8 cellular contexts compared by ENCODE assay signal in the genomic region with DNA sequence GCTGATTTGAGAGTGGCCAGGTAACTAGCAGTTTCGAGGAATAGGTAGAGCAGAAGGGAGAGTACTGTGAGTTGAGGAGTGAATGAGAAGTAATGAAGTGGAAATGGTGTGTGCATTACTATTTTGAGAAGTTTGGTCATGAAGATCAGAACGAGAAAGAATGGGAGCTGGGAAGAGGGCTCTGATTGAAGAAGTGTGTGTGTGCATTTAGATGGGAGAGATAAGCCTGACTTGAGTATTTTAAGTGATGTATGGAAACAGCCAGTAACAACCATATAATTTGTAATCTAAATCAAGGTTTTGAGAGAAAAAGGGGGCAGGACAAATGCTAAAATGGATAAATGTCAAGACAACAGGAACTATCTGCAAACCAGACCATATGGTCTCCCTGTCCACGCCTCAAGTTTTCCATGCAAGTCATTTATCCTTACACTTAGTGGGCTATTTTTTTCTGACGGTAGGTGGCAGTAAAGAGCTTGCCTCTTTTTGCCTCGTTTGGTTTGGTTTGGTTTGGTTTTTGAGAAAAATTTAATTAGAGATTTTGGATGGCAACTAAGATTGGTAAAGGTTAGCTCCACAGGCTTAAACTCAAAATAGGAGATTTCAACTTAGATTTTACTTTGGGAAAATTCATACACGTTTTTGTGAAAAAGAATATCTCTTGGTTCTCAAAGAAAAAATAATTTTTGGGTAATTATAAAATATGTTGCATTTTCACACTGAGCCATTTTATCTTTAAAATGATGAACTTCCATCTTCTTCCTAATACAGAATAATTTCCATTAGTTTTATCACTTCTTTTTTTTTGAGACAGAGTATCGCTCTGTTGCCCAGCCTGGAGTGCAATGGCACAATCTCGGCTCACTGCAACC. TPM values are rescaled to one million over a fixed set of nuclear protein-coding genes. Genes with fewer than 3 reads are reported as not detected.
DNase-seq lines count a peak whose midpoint lies in the region; ATAC-seq and TF ChIP-seq lines count a peak whose summit lies in the region.

No MANE protein-coding gene starts in this region.

- peak overlapping the region in 1 of 2 experiments; percentile 41 for H3K4ac ChIP-seq in mesenchymal stem cell (ENCODE audit: low read depth in 1 of 2, low read length in 2 of 2)

- H4K20me1 ChIP-seq in MM.1S (ENCODE audit: insufficient read depth, low read length), result no peaks in the 10 kb centered on the region

- no peak overlapping the region for H3K9ac ChIP-seq in MM.1S (ENCODE audit: low read length)
- H3K9ac ChIP-seq in mesenchymal stem cell (ENCODE audit: low read length), result no peak overlapping the region

- H3K27me3 ChIP-seq in MM.1S (replicated peaks; ENCODE audit: insufficient read depth, low read length) (no peaks in the 10 kb centered on the region), RWPE2 (ENCODE audit: insufficient read depth, poor library complexity, severe bottlenecking) (no peaks in the 10 kb centered on the region), mesenchymal stem cell (ENCODE audit: control insufficient read depth in 1 of 2, insufficient read depth in 1 of 2, low read length in 2 of 2) (no peaks in the 10 kb centered on the region), vagina (no peaks in the 10 kb centered on the region)

- H2AFZ ChIP-seq in MM.1S (ENCODE audit: low read length), result no peak overlapping the region
- H2AFZ ChIP-seq in mesenchymal stem cell (ENCODE audit: low read depth, low read length), result no peak overlapping the region

- DNase-seq in Right ventricle myocardium superior (no peak), Right ventricle myocardium inferior (ENCODE audit: missing footprints) (no peak), MM.1S (peak; percentile 76), RWPE2 (ENCODE audit: low spot score) (no peak), coronary artery (ENCODE audit: low spot score) (no peak), mesenchymal stem cell (peak; percentile 78), vagina (ENCODE audit: extremely low spot score in 2 of 2) (no peak)

- H2BK12ac ChIP-seq in mesenchymal stem cell (ENCODE audit: low read length in 2 of 2), result no peak overlapping the region

- no peak overlapping the region for H3K4me2 ChIP-seq in MM.1S (ENCODE audit: low read depth, low read length)
- H3K4me2 ChIP-seq in mesenchymal stem cell (ENCODE audit: low read length, poor library complexity, severe bottlenecking), result no peak overlapping the region

- no peak overlapping the region for H4K91ac ChIP-seq in mesenchymal stem cell (ENCODE audit: low read length)

- no peak overlapping the region for H3K27ac ChIP-seq in MM.1S (ENCODE audit: low read length)
- H3K27ac ChIP-seq in RWPE2 (ENCODE audit: poor library complexity, severe bottlenecking), result no peak overlapping the region
- H3K27ac ChIP-seq in coronary artery, result no peak overlapping the region
- no peak overlapping the region for H3K27ac ChIP-seq in mesenchymal stem cell (ENCODE audit: low read length, poor library complexity, severe bottlenecking)
- no peak overlapping the region for H3K27ac ChIP-seq in vagina

- H3K18ac ChIP-seq in mesenchymal stem cell (ENCODE audit: low read depth in 1 of 2, low read length in 2 of 2), result no peak overlapping the region

- no peak overlapping the region for H2AK5ac ChIP-seq in mesenchymal stem cell (ENCODE audit: low read length, severe bottlenecking)

- TF ChIP-seq CTCF in MM.1S (IDR thresholded peaks at IDR 0.05; ENCODE audit: low read length) (peak; percentile 97), RWPE2 (IDR thresholded peaks at IDR 0.05; ENCODE audit: poor library complexity, severe bottlenecking) (peak; percentile 80), coronary artery (IDR thresholded peaks at IDR 0.05) (peak; percentile 73), vagina (IDR thresholded peaks at IDR 0.05) (peak; percentile 70 to 77 (median 71))

- no peak overlapping the region for H2BK120ac ChIP-seq in mesenchymal stem cell (ENCODE audit: low read depth, low read length)

- no peak overlapping the region for H3K4me3 ChIP-seq in MM.1S (ENCODE audit: low read length)
- H3K4me3 ChIP-seq in RWPE2 (ENCODE audit: severe bottlenecking), result no peak overlapping the region
- H3K4me3 ChIP-seq in coronary artery, result no peak overlapping the region
- no peak overlapping the region for H3K4me3 ChIP-seq in mesenchymal stem cell (ENCODE audit: insufficient read depth in 1 of 2, low read depth in 1 of 2, low read length in 2 of 2)
- H3K4me3 ChIP-seq in vagina, result no peak overlapping the region

- H3K9me2 ChIP-seq in MM.1S (replicated peaks; ENCODE audit: insufficient read depth, low read length), result no peaks in the 10 kb centered on the region

- H3K79me1 ChIP-seq in mesenchymal stem cell (replicated peaks; ENCODE audit: low read length, poor library complexity, severe bottlenecking), result no peaks in the 10 kb centered on the region

- peaks cover 6% of the 10 kb centered on the region; the same call in 1 of the 2 replicates for H3K4me1 ChIP-seq in MM.1S (ENCODE audit: low read length)
- no peaks in the 10 kb centered on the region for H3K4me1 ChIP-seq in RWPE2 (ENCODE audit: insufficient read depth, poor library complexity, severe bottlenecking)
- H3K4me1 ChIP-seq in mesenchymal stem cell (ENCODE audit: control insufficient read depth, insufficient read depth, low read depth, low read length), result no peaks in the 10 kb centered on the region
- no peaks in the 10 kb centered on the region for H3K4me1 ChIP-seq in vagina

- H3K36me3 ChIP-seq in MM.1S (replicated peaks; ENCODE audit: insufficient read depth, low read length), result no peaks in the 10 kb centered on the region
- H3K36me3 ChIP-seq in RWPE2 (ENCODE audit: low read depth), result no peaks in the 10 kb centered on the region
- H3K36me3 ChIP-seq in mesenchymal stem cell (ENCODE audit: control insufficient read depth in 1 of 2, insufficient read depth in 2 of 2, low read depth in 1 of 2, low read length in 2 of 2), result no peaks in the 10 kb centered on the region
- H3K36me3 ChIP-seq in vagina, result no peaks in the 10 kb centered on the region

- no peak for TF ChIP-seq POLR2A in vagina (IDR thresholded peaks at IDR 0.05)

- H2BK15ac ChIP-seq in mesenchymal stem cell (ENCODE audit: low read depth, poor library complexity, severe bottlenecking), result no peak overlapping the region

- intact Hi-C loops in Right ventricle myocardium superior (cut with DNase I) (loop anchor here (5.0 to 10.0 kb wide), 2 partner anchors 269 to 461 kb away; no protein-coding TSS in a partner anchor), Right ventricle myocardium inferior (cut with DNase I) (loop anchor here (1.0 to 5.0 kb wide), 2 partner anchors 270 to 459 kb away; no protein-coding TSS in a partner anchor), vagina (cut with DNase I) (no loop called here)

- H3K79me2 ChIP-seq in MM.1S (ENCODE audit: low read length), result no peaks in the 10 kb centered on the region

- WGBS in mesenchymal stem cell, result 49% methylated on average over 6 of the region's 8 CpGs

- no peak overlapping the region for H3K23ac ChIP-seq in mesenchymal stem cell (ENCODE audit: low read length in 2 of 2)

- ATAC-seq in Right ventricle myocardium superior (ENCODE audit: poor library complexity) (peak; percentile 56), Right ventricle myocardium inferior (no peak), RWPE2 (ENCODE audit: low read depth) (0 out of 3 replicates have a peak, but pooled peaks have one; percentile 31), HG03565 (IDR thresholded peaks at IDR 0.05; ENCODE audit: unreplicated experiment) (no peak)

- 0 out of 2 replicates have a peak, but pooled peaks cover 6% of the 10 kb centered on the region for H3F3A ChIP-seq in MM.1S (ENCODE audit: insufficient read depth, low read length)

- no peaks in the 10 kb centered on the region for H3K9me3 ChIP-seq in MM.1S (replicated peaks; ENCODE audit: insufficient read depth, low read length)
- no peaks in the 10 kb centered on the region for H3K9me3 ChIP-seq in RWPE2 (ENCODE audit: severe bottlenecking)
- no peaks in the 10 kb centered on the region for H3K9me3 ChIP-seq in mesenchymal stem cell (ENCODE audit: control insufficient read depth, low read length)
- H3K9me3 ChIP-seq in vagina, result no peaks in the 10 kb centered on the region

- H2BK5ac ChIP-seq in mesenchymal stem cell (ENCODE audit: low read depth, low read length, poor library complexity, severe bottlenecking), result no peak overlapping the region

- no peak overlapping the region for H3K14ac ChIP-seq in mesenchymal stem cell (ENCODE audit: low read length in 2 of 2)

- H4K8ac ChIP-seq in mesenchymal stem cell (ENCODE audit: low read length), result no peak overlapping the region

RNA-seq across cellular contexts. Expression of a gene that starts 9.5 kb away (rescaled TPM):
- 22.4 TPM for total RNA-seq in Right ventricle myocardium superior
- 21.4 TPM for total RNA-seq in Right ventricle myocardium inferior
- 12.0 TPM for polyA plus RNA-seq in mesenchymal stem cell (2013, experiment 1 of 2)
- polyA plus RNA-seq in mesenchymal stem cell (2013, experiment 2 of 2), result 13.1 TPM
- total RNA-seq in vagina, result 48.6 TPM

Comparison
In these comparisons a context has a peak if more than half of its experiments do, and no peak if none do; other contexts are left out.
1. ATAC-seq: peak in Right ventricle myocardium superior (single experiment) and RWPE2 (single experiment); none in Right ventricle myocardium inferior (single experiment) and HG03565 (single experiment).
2. DNase-seq: peak in MM.1S (single experiment) and mesenchymal stem cell (single experiment); none in Right ventricle myocardium superior (single experiment), Right ventricle myocardium inferior (single experiment), RWPE2 (single experiment), coronary artery (single experiment) and vagina (0 of 2).
3. Peak in every context shown above with its lines, with median percentiles within 50 percentile points of each other: CTCF ChIP-seq.